In the genomic region with DNA sequence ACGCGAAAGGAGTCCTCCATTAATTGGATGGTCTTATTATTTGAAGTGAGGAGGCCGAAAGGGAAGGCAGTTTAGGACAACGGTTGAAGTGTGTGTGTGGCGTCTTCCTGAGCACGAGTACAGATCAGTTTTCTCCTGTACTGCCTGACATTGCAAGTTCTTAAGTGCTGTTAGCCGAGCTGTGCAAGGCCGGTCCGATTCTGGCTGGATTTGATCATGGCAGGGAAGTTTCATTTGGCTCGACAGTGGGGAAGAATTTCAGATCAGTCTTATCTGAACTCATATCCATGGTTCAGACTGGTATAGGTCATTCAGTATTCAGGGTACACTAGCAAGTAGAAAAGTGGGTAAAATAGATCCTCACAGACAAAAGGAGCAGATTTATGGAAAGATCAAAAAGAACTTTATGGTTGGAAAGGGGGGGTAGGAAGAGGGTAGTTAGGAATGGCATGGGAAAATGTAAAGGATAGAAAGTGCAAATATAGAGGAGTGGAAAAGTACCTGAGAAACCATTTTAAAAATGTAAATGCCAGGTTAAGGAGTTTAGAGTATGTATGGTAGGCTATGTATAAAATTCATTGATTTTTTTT, we compare ENCODE assay signal across 9 cellular contexts. TPM values are rescaled to one million over a fixed set of nuclear protein-coding genes. Genes with fewer than 3 reads are reported as not detected.
DNase-seq lines count a peak whose midpoint lies in the region; ATAC-seq, FAIRE-seq and TF ChIP-seq lines count a peak whose summit lies in the region.
"Had no signal": no experiment of that assay in that cellular context is flagged by ENCODE, and none has a peak within 500 bp of the region (broad histone marks: within the 10 kb centered on the region; RNA-seq: fewer than 3 reads in every experiment).

No MANE protein-coding gene starts in this region.

- H3F3A ChIP-seq in SK-N-SH (replicated peaks; ENCODE audit: insufficient read depth) = peaks cover 54% of the 10 kb centered on the region

- ATAC-seq in natural killer cell (no peak), GM18873 (IDR thresholded peaks at IDR 0.05; ENCODE audit: low FRiP score, unreplicated experiment) (no peak)

- no peak for TF ChIP-seq EP300 in SK-N-SH (IDR thresholded peaks at IDR 0.05; ENCODE audit: borderline replicate concordance in 1 of 2, low read depth in 1 of 2, low read length in 1 of 2)

- FAIRE-seq in H54 (lab: Jason Lieb, UNC) (no peak), small intestine (lab: Jason Lieb, UNC) (no peak)

- TF ChIP-seq POLR2A in H54 (IDR thresholded peaks at IDR 0.05; ENCODE audit: low read depth, low read length) = peak; percentile 36; the same call in 1 of the 2 replicates

- no peak overlapping the region for H3K27ac Mint-ChIP-seq in natural killer cell

- WGBS in SK-N-SH (ENCODE audit: low lambda C conversion rate) = 2% methylated on average over 10 of the region's 10 CpGs
- WGBS in small intestine, 3 donors = 0 to 1% (median 0%) methylated on average over 10 of the region's 10 CpGs

- H3K4me2 ChIP-seq in SK-N-SH = peak overlapping the region; percentile 74

- H3K36me3 Mint-ChIP-seq in natural killer cell = no peaks in the 10 kb centered on the region

- POLR2A ChIA-PET in SK-N-SH (lab: Yijun Ruan, JAX) = interaction anchor here (0.6 to 1.9 kb wide), 5 partner anchors 13 to 472 kb away, joined by 3 to 11 read pairs (median 4); a partner anchor contains a TSS

- H3K4me3 ChIP-seq in SK-N-SH (ENCODE audit: low read depth in 2 of 2, low read length in 1 of 2) (peak overlapping the region; percentile 81 to 97), small intestine (ENCODE audit: low read depth in 1 of 2, low read length in 2 of 2) (peak overlapping the region; percentile 21 to 84)

- no peaks in the 10 kb centered on the region for H3K27me3 ChIP-seq in SK-N-SH (ENCODE audit: insufficient read depth)
- no peaks in the 10 kb centered on the region for H3K27me3 ChIP-seq in small intestine (ENCODE audit: control insufficient read depth in 2 of 2, insufficient read depth in 2 of 2, low read length in 2 of 2)

- no peaks in the 10 kb centered on the region for H3K27me3 Mint-ChIP-seq in natural killer cell (ENCODE audit: low read depth in 2 of 2)
- H3K27me3 Mint-ChIP-seq: naive B cell had no signal

- H3K4me3 Mint-ChIP-seq in natural killer cell = no peak overlapping the region

- H3K27ac ChIP-seq in SK-N-SH (ENCODE audit: low read depth in 2 of 2, low read length in 1 of 2) (peak overlapping the region; percentile 96 to 98), small intestine (ENCODE audit: low read depth in 1 of 2, low read length in 1 of 2) (peak overlapping the region; percentile 97 to 99)

- H3K9ac ChIP-seq in SK-N-SH = peak overlapping the region; percentile 87

- no peak for TF ChIP-seq RAD21 in SK-N-SH (IDR thresholded peaks at IDR 0.05; ENCODE audit: low read length)

- DNase-seq in H54 (ENCODE audit: insufficient read length, low spot score) = no peak
- no peak for DNase-seq in SK-N-SH
- DNase-seq in hepatic stellate cell (ENCODE audit: low spot score) = peak; percentile 19
- no peak for DNase-seq in small intestine
- no peak for DNase-seq in globus pallidus (ENCODE audit: low spot score)
- no peak for DNase-seq in natural killer cell
- DNase-seq in dedifferentiated amniotic fluid mesenchymal stem cell (ENCODE audit: extremely low spot score) = no peak

- H3K4me1 ChIP-seq in SK-N-SH (ENCODE audit: control insufficient read depth in 1 of 2, insufficient read depth in 2 of 2, low read depth in 1 of 2, low read length in 1 of 2) = peaks cover 5 to 8% of the 10 kb centered on the region in 2 experiments; a peak in 3 of 4 replicates
- H3K4me1 ChIP-seq in small intestine (ENCODE audit: control insufficient read depth in 2 of 2, insufficient read depth in 1 of 2, low read depth in 1 of 2, low read length in 1 of 2) = no peaks in the 10 kb centered on the region

- peaks cover 11% of the 10 kb centered on the region; the same call in 1 of the 2 replicates for H4K20me1 ChIP-seq in SK-N-SH (ENCODE audit: insufficient read depth)

- H3K36me3 ChIP-seq in SK-N-SH (replicated peaks in 1 of 2; ENCODE audit: control insufficient read depth in 1 of 2, insufficient read depth in 2 of 2, low read length in 1 of 2) (peaks cover 15 to 20% of the 10 kb centered on the region in 2 experiments), small intestine (ENCODE audit: control insufficient read depth in 2 of 2, insufficient read depth in 2 of 2, low read length in 2 of 2) (no peaks in the 10 kb centered on the region)

- no peaks in the 10 kb centered on the region for H3K9me2 ChIP-seq in SK-N-SH

- H3K79me2 ChIP-seq in SK-N-SH (ENCODE audit: insufficient read depth) = peaks cover 68% of the 10 kb centered on the region

- intact Hi-C loops in natural killer cell (cut with micrococcal nuclease) = loop anchor here (1.0 to 10.0 kb wide), 7 partner anchors 86 to 1406 kb away; a partner anchor contains a TSS

- no peaks in the 10 kb centered on the region for H3K9me3 ChIP-seq in SK-N-SH
- H3K9me3 ChIP-seq in small intestine (ENCODE audit: control insufficient read depth, low read depth) = no peaks in the 10 kb centered on the region

- CTCF ChIA-PET in SK-N-SH (lab: Yijun Ruan, JAX) = interaction anchor here (0.6 to 1.7 kb wide), 3 partner anchors 68 to 112 kb away, joined by 3 to 4 read pairs (median 4); a partner anchor contains a TSS

- no peaks in the 10 kb centered on the region for H3K9me3 Mint-ChIP-seq in natural killer cell
- H3K9me3 Mint-ChIP-seq: naive B cell had no signal

- peaks cover 11 to 12% of the 10 kb centered on the region in 2 donors for H3K4me1 Mint-ChIP-seq in natural killer cell

- peak overlapping the region; percentile 12 for H2AFZ ChIP-seq in SK-N-SH (ENCODE audit: low read depth)

- TF ChIP-seq CTCF in SK-N-SH (IDR thresholded peaks at IDR 0.05) (no peak), natural killer cell (IDR thresholded peaks at IDR 0.05) (no peak)

TF ChIP-seq in SK-N-SH, 30 proteins besides CTCF, POLR2A, EP300 and RAD21 (continues in another document):
- TF ChIP-seq, protein P1, sequence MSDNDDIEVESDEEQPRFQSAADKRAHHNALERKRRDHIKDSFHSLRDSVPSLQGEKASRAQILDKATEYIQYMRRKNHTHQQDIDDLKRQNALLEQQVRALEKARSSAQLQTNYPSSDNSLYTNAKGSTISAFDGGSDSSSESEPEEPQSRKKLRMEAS (IDR thresholded peaks at IDR 0.05; ENCODE audit: low read depth) = 0 out of 2 replicates have a peak, but pooled peaks have one; percentile 20
- TF ChIP-seq YY1 (IDR thresholded peaks at IDR 0.05; ENCODE audit: low read depth) (0 out of 2 replicates have a peak, but pooled peaks have one; percentile 59), ELF1 (IDR thresholded peaks at IDR 0.05) (no peak), TAF1 (IDR thresholded peaks at IDR 0.05; ENCODE audit: borderline replicate concordance, low read depth, low read length) (0 out of 2 replicates have a peak, but pooled peaks have one; percentile 9), MXI1 (IDR thresholded peaks at IDR 0.05; ENCODE audit: low read depth, low read length) (peak; percentile 62), POLR2AphosphoS5 (IDR thresholded peaks at IDR 0.05; ENCODE audit: low read depth, low read length) (0 out of 2 replicates have a peak, but pooled peaks have one; percentile 57)
- TF ChIP-seq, protein P2, sequence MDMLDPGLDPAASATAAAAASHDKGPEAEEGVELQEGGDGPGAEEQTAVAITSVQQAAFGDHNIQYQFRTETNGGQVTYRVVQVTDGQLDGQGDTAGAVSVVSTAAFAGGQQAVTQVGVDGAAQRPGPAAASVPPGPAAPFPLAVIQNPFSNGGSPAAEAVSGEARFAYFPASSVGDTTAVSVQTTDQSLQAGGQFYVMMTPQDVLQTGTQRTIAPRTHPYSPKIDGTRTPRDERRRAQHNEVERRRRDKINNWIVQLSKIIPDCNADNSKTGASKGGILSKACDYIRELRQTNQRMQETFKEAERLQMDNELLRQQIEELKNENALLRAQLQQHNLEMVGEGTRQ (IDR thresholded peaks at IDR 0.05; ENCODE audit: borderline replicate concordance, low read depth, low read length) = no peak
- TF ChIP-seq, protein P3, sequence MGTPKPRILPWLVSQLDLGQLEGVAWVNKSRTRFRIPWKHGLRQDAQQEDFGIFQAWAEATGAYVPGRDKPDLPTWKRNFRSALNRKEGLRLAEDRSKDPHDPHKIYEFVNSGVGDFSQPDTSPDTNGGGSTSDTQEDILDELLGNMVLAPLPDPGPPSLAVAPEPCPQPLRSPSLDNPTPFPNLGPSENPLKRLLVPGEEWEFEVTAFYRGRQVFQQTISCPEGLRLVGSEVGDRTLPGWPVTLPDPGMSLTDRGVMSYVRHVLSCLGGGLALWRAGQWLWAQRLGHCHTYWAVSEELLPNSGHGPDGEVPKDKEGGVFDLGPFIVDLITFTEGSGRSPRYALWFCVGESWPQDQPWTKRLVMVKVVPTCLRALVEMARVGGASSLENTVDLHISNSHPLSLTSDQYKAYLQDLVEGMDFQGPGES (IDR thresholded peaks at IDR 0.05; ENCODE audit: low read depth, low read length) = no peak

RNA-seq across cellular contexts. Expression of a gene that starts 0.7 kb away (rescaled TPM):
- polyA plus RNA-seq in SK-N-SH (2012; rRNA removed) (1.5 and 1.6 TPM in 2 replicates), small intestine (1 to 10 TPM in 2 of 3 donors, under 1 TPM in 1; 0.54 to 2.9 (median 2.1) TPM)
- 1.5 and 1.7 TPM in 2 replicates for polyA plus RNA-seq in SK-N-SH (2012; cell fraction: cytosol; rRNA removed)
- 1.2 and 3.7 TPM in 2 replicates for polyA plus RNA-seq in SK-N-SH (2012; cell fraction: nucleus; rRNA removed)
- total RNA-seq in natural killer cell = 1 to 10 TPM; 1.6 to 2.6 (median 2.1) TPM

RNA-seq across cellular contexts. Expression of a gene that starts 10.3 kb away (rescaled TPM):
- polyA plus RNA-seq in SK-N-SH (2012; rRNA removed) (147 and 191 TPM in 2 replicates), small intestine (100 to 1,000 TPM in 2 of 3 donors, 10 to 100 TPM in 1; 95.3 to 204 (median 124) TPM)
- polyA plus RNA-seq in SK-N-SH (2012; cell fraction: cytosol; rRNA removed) = 141 and 148 TPM in 2 replicates
- 118 and 233 TPM in 2 replicates for polyA plus RNA-seq in SK-N-SH (2012; cell fraction: nucleus; rRNA removed)
- 100 to 1,000 TPM; 176 to 183 (median 177) TPM for total RNA-seq in natural killer cell
